Comparison of ENCODE assay signal across 9 cellular contexts in the genomic region with DNA sequence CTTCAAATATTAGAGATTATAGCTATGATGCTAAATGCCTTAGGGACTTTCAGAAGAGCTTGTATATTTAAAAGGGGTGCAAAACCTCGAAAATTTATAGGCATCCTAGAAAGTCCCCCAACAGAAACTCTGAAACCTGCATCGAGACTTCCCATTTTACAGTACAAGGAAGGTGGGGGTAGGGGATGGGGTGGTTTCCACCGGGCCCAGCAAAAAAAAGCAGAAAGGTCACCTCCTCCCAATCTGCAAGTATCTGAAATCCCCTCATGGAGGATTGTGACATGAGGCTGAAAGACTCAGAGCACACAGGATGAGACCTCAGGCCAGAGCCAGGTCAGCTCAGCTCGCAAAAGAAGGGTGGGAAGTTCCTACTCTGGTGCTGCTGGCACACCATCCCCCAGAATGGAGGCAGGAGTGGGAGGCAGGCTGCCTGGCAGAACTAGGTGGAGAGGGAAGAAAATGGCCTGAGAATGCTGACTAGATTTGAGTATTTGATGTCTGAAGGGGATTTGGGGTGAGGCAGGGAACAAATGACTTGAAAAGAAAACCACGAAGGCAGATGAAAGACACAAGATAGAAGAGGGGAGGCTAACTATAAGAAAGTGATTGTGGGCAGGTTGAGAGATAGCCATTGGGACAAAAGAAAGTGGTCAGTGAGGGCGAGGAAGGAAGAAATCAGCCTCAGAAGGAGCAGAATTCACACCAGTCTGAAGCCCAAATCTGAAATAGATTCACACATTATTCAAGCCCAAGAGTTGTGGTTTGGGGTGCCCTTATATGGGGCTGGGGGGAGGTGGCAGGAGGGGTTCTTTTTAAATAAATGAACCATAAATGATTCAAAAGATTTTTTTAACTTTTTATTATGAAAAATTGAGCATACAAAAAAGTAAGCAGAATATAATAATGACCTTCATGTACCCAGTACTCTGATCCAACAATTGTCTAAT. TPM values are rescaled to one million over a fixed set of nuclear protein-coding genes. Genes with fewer than 3 reads are reported as not detected.
A peak's percentile ranks its signal among the peaks of the same experiment; 100 is the strongest.
DNase-seq lines count a peak whose midpoint lies in the region; ATAC-seq and TF ChIP-seq lines count a peak whose summit lies in the region.
"Had no signal": no experiment of that assay in that cellular context is flagged by ENCODE, and none has a peak within 500 bp of the region (broad histone marks: within the 10 kb centered on the region; RNA-seq: fewer than 3 reads in every experiment).

No MANE protein-coding gene starts in this region.

- H3K4me1 ChIP-seq in Loucy (ENCODE audit: insufficient read depth, low read length, poor library complexity, severe bottlenecking), result peaks cover 22% of the 10 kb centered on the region
- no peaks in the 10 kb centered on the region for H3K4me1 ChIP-seq in lower lobe of right lung

- H3K9me3 ChIP-seq in Loucy (ENCODE audit: insufficient read depth, low read depth, low read length) (no peaks in the 10 kb centered on the region), lower lobe of right lung (no peaks in the 10 kb centered on the region)

- 0 out of 2 replicates have a peak, but pooled peaks cover 4% of the 10 kb centered on the region for H3F3A ChIP-seq in Loucy (ENCODE audit: low read depth)

- ATAC-seq in GM18505 (IDR thresholded peaks at IDR 0.05; ENCODE audit: unreplicated experiment) (peak; percentile 44), GM21576 (IDR thresholded peaks at IDR 0.05; ENCODE audit: unreplicated experiment) (peak; percentile 34), lower lobe of right lung (peak; percentile 57 to 58)

- H3K27ac ChIP-seq in lower lobe of right lung, result no peak overlapping the region

- H3K9ac ChIP-seq in Loucy (ENCODE audit: low read depth, low read length, poor library complexity, severe bottlenecking), result no peak overlapping the region

- H4K20me1 ChIP-seq in Loucy (ENCODE audit: insufficient read depth, low read length, poor library complexity, severe bottlenecking), result no peaks in the 10 kb centered on the region

- H3K27me3 ChIP-seq in Loucy (ENCODE audit: insufficient read depth, low read length, poor library complexity, severe bottlenecking) (no peaks in the 10 kb centered on the region), lower lobe of right lung (ENCODE audit: low read depth) (no peaks in the 10 kb centered on the region)

- H3K4me2 ChIP-seq in Loucy (ENCODE audit: low read depth, low read length, poor library complexity, severe bottlenecking), result peak overlapping the region; percentile 3

- TF ChIP-seq CTCF in Loucy (conservative IDR thresholded peaks at IDR 0.05; ENCODE audit: low read length) (no peak), lower lobe of right lung (IDR thresholded peaks at IDR 0.05) (no peak)

- DNase-seq in lower lobe of right lung (no peak), ureter (ENCODE audit: low spot score) (no peak), Ammon's horn (ENCODE audit: low spot score) (no peak), ACHN (no peak), NCI-H1048 (lab: John Stamatoyannopoulos, UW) (no peak)
- DNase-seq: left ventricle myocardium superior had no signal

- in situ Hi-C loops in ACHN (cut with HindIII; ENCODE audit: low pct_ligation_motif_present, low pct_unique_long_range_greater_than_20kb, low sequenced_read_pairs), result no loop called here

- TF ChIP-seq POLR2A in GM18505 (IDR thresholded peaks at IDR 0.05; ENCODE audit: borderline replicate concordance, extremely low read depth, insufficient read depth, insufficient read length), result no peak

- H3K79me2 ChIP-seq in Loucy (ENCODE audit: insufficient read depth, low read length), result no peaks in the 10 kb centered on the region

- H3K4me3 ChIP-seq in Loucy (ENCODE audit: low read length, poor library complexity, severe bottlenecking) (no peak overlapping the region), lower lobe of right lung (no peak overlapping the region)

- H2AFZ ChIP-seq in Loucy (ENCODE audit: low read length), result peak overlapping the region; percentile 49

- intact Hi-C loops in lower lobe of right lung (cut with DNase I), result no loop called here

- no peaks in the 10 kb centered on the region for H3K9me2 ChIP-seq in Loucy (replicated peaks; ENCODE audit: low read depth, low read length)

- H3K36me3 ChIP-seq in Loucy (ENCODE audit: insufficient read depth, low read length) (no peaks in the 10 kb centered on the region), lower lobe of right lung (no peaks in the 10 kb centered on the region)

RNA-seq across cellular contexts. Expression of a gene that starts 22.5 kb away (rescaled TPM):
- 21.3 TPM for total RNA-seq in lower lobe of right lung
- 57.9 TPM for total RNA-seq in ureter
